10 cellular contexts compared by ENCODE assay signal in the genomic region with DNA sequence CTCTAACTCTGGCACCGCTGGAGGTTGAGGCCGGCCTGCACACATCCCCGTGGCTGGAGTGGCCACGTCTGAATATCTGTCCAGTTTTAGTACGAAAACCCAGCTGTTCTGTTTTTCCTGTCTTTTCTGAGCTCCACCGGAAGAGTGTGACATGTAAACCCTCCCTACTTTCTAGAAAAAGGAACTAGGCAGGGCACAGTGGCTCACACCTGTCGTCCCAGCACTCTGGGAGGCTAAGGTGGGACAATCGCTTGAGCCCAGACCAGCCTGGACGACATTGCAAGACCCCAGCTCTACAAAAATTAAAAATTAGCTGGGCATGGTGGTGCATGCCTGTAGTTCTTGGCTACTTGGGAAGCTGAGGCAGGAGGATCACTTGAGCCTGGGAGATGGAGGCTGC. TPM values are rescaled to one million over a fixed set of nuclear protein-coding genes. Genes with fewer than 3 reads are reported as not detected.
DNase-seq lines count a peak whose midpoint lies in the region; TF ChIP-seq lines count a peak whose summit lies in the region.
"Had no signal": no experiment of that assay in that cellular context is flagged by ENCODE, and none has a peak within 500 bp of the region (broad histone marks: within the 10 kb centered on the region; RNA-seq: fewer than 3 reads in every experiment).

No MANE protein-coding gene starts in this region.

- no peak for TF ChIP-seq POLR2A in suprapubic skin (IDR thresholded peaks at IDR 0.05)

- no peak overlapping the region for H3K4me3 ChIP-seq in suprapubic skin
- no peak overlapping the region for H3K4me3 ChIP-seq in BE2C (ENCODE audit: low read depth, low read length)
- H3K4me3 ChIP-seq: SJSA1 had no signal

- peak overlapping the region; percentile 70 for H3K27ac ChIP-seq in suprapubic skin
- H3K27ac ChIP-seq: SJSA1 had no signal

- H3K9me3 ChIP-seq in suprapubic skin (no peaks in the 10 kb centered on the region), BE2C (no peaks in the 10 kb centered on the region)

- CTCF ChIA-PET in activated naive CD4-positive, alpha-beta T cell treated with anti-CD3 and anti-CD28 coated beads, Interleukin-2, amount 10 ng/mL, durations not matched to agents 7 days and 5 days (lab: Charles Lee): no interaction called here

- H3K4me1 ChIP-seq in suprapubic skin: peaks cover 45% of the 10 kb centered on the region
- no peaks in the 10 kb centered on the region for H3K4me1 ChIP-seq in BE2C
- H3K4me1 ChIP-seq: SJSA1 had no signal

- no peak for TF ChIP-seq CTCF in suprapubic skin (IDR thresholded peaks at IDR 0.05)
- TF ChIP-seq CTCF in BE2C (IDR thresholded peaks at IDR 0.05; ENCODE audit: low read depth, low read length): no peak

- DNase-seq in activated naive CD4-positive, alpha-beta T cell treated with anti-CD3 and anti-CD28 coated beads, Interleukin-2, amount 10 ng/mL, durations not matched to agents 7 days and 5 days: no peak
- no peak for DNase-seq in activated naive CD4-positive, alpha-beta T cell (lab: John Stamatoyannopoulos, UW)
- DNase-seq in MV-4-11 (lab: John Stamatoyannopoulos, UW) (peak; percentile 10), ecto neural progenitor cell (ENCODE audit: low spot score) (peak; percentile 32), suprapubic skin (ENCODE audit: low spot score in 2 of 2) (no peak), BE2C (no peak), activated gamma-delta T cell (lab: John Stamatoyannopoulos, UW) (no peak), middle frontal gyrus (ENCODE audit: extremely low spot score, low spot score) (no peak)
- DNase-seq: NCI-H226 had no signal

- H3K27me3 ChIP-seq in suprapubic skin (no peaks in the 10 kb centered on the region), BE2C (no peaks in the 10 kb centered on the region)
- H3K27me3 ChIP-seq: SJSA1 had no signal

- H3K4me1 Mint-ChIP-seq in activated naive CD4-positive, alpha-beta T cell treated with anti-CD3 and anti-CD28 coated beads, Interleukin-2, amount 10 ng/mL, durations not matched to agents 7 days and 5 days: peaks cover 68% of the 10 kb centered on the region

- 75% methylated on average over 9 of the region's 9 CpGs for WGBS in suprapubic skin

- TF ChIP-seq EP300 in suprapubic skin (IDR thresholded peaks at IDR 0.05): no peak

- H3K9me3 Mint-ChIP-seq in activated naive CD4-positive, alpha-beta T cell treated with anti-CD3 and anti-CD28 coated beads, Interleukin-2, amount 10 ng/mL, durations not matched to agents 7 days and 5 days: no peaks in the 10 kb centered on the region

- H3K4me3 Mint-ChIP-seq in activated naive CD4-positive, alpha-beta T cell treated with anti-CD3 and anti-CD28 coated beads, Interleukin-2, amount 10 ng/mL, durations not matched to agents 7 days and 5 days: peak overlapping the region; percentile 80

- peak overlapping the region; percentile 96 for H3K27ac Mint-ChIP-seq in activated naive CD4-positive, alpha-beta T cell treated with anti-CD3 and anti-CD28 coated beads, Interleukin-2, amount 10 ng/mL, durations not matched to agents 7 days and 5 days

- H3K36me3 ChIP-seq in suprapubic skin: no peaks in the 10 kb centered on the region
- H3K36me3 ChIP-seq in BE2C: no peaks in the 10 kb centered on the region
- H3K36me3 ChIP-seq: SJSA1 had no signal

- no peaks in the 10 kb centered on the region for H3K36me3 Mint-ChIP-seq in activated naive CD4-positive, alpha-beta T cell treated with anti-CD3 and anti-CD28 coated beads, Interleukin-2, amount 10 ng/mL, durations not matched to agents 7 days and 5 days

- no peaks in the 10 kb centered on the region for H3K27me3 Mint-ChIP-seq in activated naive CD4-positive, alpha-beta T cell treated with anti-CD3 and anti-CD28 coated beads, Interleukin-2, amount 10 ng/mL, durations not matched to agents 7 days and 5 days

RNA-seq across cellular contexts. Expression of gene PHYKPL, which starts 8.2 kb away (rescaled TPM):
- 10 to 100 TPM; 27.1 to 50.5 (median 35.7) TPM for total RNA-seq in suprapubic skin
- 74.2 TPM for polyA plus RNA-seq in BE2C (2012; ENCODE audit: insufficient read depth, insufficient read length, low read depth)

RNA-seq across cellular contexts. Expression of gene HNRNPAB, which starts 36.4 kb away (rescaled TPM):
- 100 to 1,000 TPM in 1 of 4 donors, 10 to 100 TPM in 3; 57.0 to 113 (median 83.1) TPM for total RNA-seq in suprapubic skin
- 282 TPM for polyA plus RNA-seq in BE2C (2012; ENCODE audit: insufficient read depth, insufficient read length, low read depth)

RNA-seq across cellular contexts. Expression of gene GMCL2, which starts 53.6 kb away (rescaled TPM):
- total RNA-seq in suprapubic skin: under 1 TPM in 1 of 4 donors, not detected in 3; 0.49 TPM
- not detected for polyA plus RNA-seq in BE2C (2012; ENCODE audit: insufficient read depth, insufficient read length, low read depth)
- total RNA-seq: SJSA1 had no signal

Comparison
In these comparisons a context has a peak if more than half of its experiments do, and no peak if none do; other contexts are left out.
1. DNase-seq: peak in MV-4-11 (single experiment) and ecto neural progenitor cell (single experiment); none in activated naive CD4-positive, alpha-beta T cell treated with anti-CD3 and anti-CD28 coated beads, Interleukin-2, amount 10 ng/mL, durations not matched to agents 7 days and 5 days (single experiment), activated naive CD4-positive, alpha-beta T cell (0 of 4), suprapubic skin (0 of 2), BE2C (single experiment), activated gamma-delta T cell (single experiment) and middle frontal gyrus (single experiment).